1 cellular context compared by ENCODE assay signal in genomic region chr12:7352661-7353060, GRCh38.
TF ChIP-seq lines count a peak whose summit lies in the region.

No MANE protein-coding gene starts in this region.

TF ChIP-seq in K562, 482 proteins besides CTCF, POLR2A, EP300 and RAD21 (continued from another document and continues in another):
- TF ChIP-seq, protein P1, sequence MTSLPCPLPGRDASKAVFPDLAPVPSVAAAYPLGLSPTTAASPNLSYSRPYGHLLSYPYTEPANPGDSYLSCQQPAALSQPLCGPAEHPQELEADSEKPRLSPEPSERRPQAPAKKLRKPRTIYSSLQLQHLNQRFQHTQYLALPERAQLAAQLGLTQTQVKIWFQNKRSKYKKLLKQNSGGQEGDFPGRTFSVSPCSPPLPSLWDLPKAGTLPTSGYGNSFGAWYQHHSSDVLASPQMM (CRISPR knock-in tag; IDR thresholded peaks at IDR 0.05): no peak
- TF ChIP-seq CBFA2T3 (IDR thresholded peaks at IDR 0.05): peak; percentile 87
- no peak for TF ChIP-seq SREBF2 (CRISPR knock-in tag; IDR thresholded peaks at IDR 0.05)
- no peak for TF ChIP-seq FOXO4 (CRISPR knock-in tag; IDR thresholded peaks at IDR 0.05)
- TF ChIP-seq FOSL1 (tag; conservative IDR thresholded peaks at IDR 0.05): 0 out of 2 replicates have a peak, but pooled peaks have one; percentile 19
- no peak for TF ChIP-seq POLR2AphosphoS2 (IDR thresholded peaks at IDR 0.05; ENCODE audit: low read length)
- peak; percentile 91 for TF ChIP-seq SMARCA4 (IDR thresholded peaks at IDR 0.05)
- TF ChIP-seq, protein P2, sequence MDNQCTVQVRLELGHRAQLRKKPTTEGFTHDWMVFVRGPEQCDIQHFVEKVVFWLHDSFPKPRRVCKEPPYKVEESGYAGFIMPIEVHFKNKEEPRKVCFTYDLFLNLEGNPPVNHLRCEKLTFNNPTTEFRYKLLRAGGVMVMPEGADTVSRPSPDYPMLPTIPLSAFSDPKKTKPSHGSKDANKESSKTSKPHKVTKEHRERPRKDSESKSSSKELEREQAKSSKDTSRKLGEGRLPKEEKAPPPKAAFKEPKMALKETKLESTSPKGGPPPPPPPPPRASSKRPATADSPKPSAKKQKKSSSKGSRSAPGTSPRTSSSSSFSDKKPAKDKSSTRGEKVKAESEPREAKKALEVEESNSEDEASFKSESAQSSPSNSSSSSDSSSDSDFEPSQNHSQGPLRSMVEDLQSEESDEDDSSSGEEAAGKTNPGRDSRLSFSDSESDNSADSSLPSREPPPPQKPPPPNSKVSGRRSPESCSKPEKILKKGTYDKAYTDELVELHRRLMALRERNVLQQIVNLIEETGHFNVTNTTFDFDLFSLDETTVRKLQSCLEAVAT (IDR thresholded peaks at IDR 0.05): no peak
- TF ChIP-seq CHAMP1 (IDR thresholded peaks at IDR 0.05): peak; percentile 56; the same call in 1 of the 2 replicates
- no peak for TF ChIP-seq E2F6 (IDR thresholded peaks at IDR 0.05; ENCODE audit: borderline replicate concordance in 1 of 2, extremely low read depth in 1 of 2, insufficient read depth in 1 of 2, insufficient read length in 1 of 2, low read depth in 1 of 2, low read length in 1 of 2, poor library complexity in 1 of 2, severe bottlenecking in 1 of 2)
- peak; percentile 63; the same call in 1 of the 2 replicates for TF ChIP-seq FOXJ2 (tag; IDR thresholded peaks at IDR 0.05)
- TF ChIP-seq PHB2 (IDR thresholded peaks at IDR 0.05; ENCODE audit: low read depth): peak; percentile 50; the same call in 1 of the 2 replicates
- no peak for TF ChIP-seq CREB5 (CRISPR knock-in tag; IDR thresholded peaks at IDR 0.05)
- peak; percentile 75; the same call in 1 of the 2 replicates for TF ChIP-seq FOXM1 (IDR thresholded peaks at IDR 0.05; ENCODE audit: low read depth)
- TF ChIP-seq FOXM1 (CRISPR knock-in tag; IDR thresholded peaks at IDR 0.05; ENCODE audit: low read depth): no peak
- peak in 1 of 2 experiments; percentile 64; a peak in 2 of 4 replicates for TF ChIP-seq RCOR1 (IDR thresholded peaks at IDR 0.05; ENCODE audit: borderline replicate concordance in 1 of 2, low read depth in 2 of 2, low read length in 2 of 2)
- peak; percentile 46 for TF ChIP-seq MEIS2 (IDR thresholded peaks at IDR 0.05; ENCODE audit: partially characterized antibody)
- TF ChIP-seq GATAD2A (IDR thresholded peaks at IDR 0.05): no peak
- peak; percentile 66; the same call in 1 of the 2 replicates for TF ChIP-seq FOXA1 (IDR thresholded peaks at IDR 0.05; ENCODE audit: borderline replicate concordance)
- TF ChIP-seq ATF1 (CRISPR knock-in tag; IDR thresholded peaks at IDR 0.05): no peak
- no peak for TF ChIP-seq ATF1 (tag; IDR thresholded peaks at IDR 0.05)
- TF ChIP-seq, protein P3, sequence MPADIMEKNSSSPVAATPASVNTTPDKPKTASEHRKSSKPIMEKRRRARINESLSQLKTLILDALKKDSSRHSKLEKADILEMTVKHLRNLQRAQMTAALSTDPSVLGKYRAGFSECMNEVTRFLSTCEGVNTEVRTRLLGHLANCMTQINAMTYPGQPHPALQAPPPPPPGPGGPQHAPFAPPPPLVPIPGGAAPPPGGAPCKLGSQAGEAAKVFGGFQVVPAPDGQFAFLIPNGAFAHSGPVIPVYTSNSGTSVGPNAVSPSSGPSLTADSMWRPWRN (IDR thresholded peaks at IDR 0.05; ENCODE audit: low read depth): peak; percentile 77
- TF ChIP-seq, protein P4, sequence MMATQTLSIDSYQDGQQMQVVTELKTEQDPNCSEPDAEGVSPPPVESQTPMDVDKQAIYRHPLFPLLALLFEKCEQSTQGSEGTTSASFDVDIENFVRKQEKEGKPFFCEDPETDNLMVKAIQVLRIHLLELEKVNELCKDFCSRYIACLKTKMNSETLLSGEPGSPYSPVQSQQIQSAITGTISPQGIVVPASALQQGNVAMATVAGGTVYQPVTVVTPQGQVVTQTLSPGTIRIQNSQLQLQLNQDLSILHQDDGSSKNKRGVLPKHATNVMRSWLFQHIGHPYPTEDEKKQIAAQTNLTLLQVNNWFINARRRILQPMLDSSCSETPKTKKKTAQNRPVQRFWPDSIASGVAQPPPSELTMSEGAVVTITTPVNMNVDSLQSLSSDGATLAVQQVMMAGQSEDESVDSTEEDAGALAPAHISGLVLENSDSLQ (IDR thresholded peaks at IDR 0.05): peak; percentile 28; the same call in 1 of the 2 replicates
- TF ChIP-seq GATA2 (CRISPR knock-in tag; IDR thresholded peaks at IDR 0.05): no peak
- TF ChIP-seq BCL6 (CRISPR knock-in tag; IDR thresholded peaks at IDR 0.05): no peak
- TF ChIP-seq IRF2 (CRISPR knock-in tag; IDR thresholded peaks at IDR 0.05): no peak
- peak; percentile 10 to 50; a peak in 2 of 4 replicates for TF ChIP-seq KDM1A (IDR thresholded peaks at IDR 0.05)
- TF ChIP-seq ZNF584 (CRISPR knock-in tag; IDR thresholded peaks at IDR 0.05; ENCODE audit: low read depth): no peak
- no peak for TF ChIP-seq KAT8 (IDR thresholded peaks at IDR 0.05; ENCODE audit: low read depth)
- TF ChIP-seq EP400 (IDR thresholded peaks at IDR 0.05): no peak
- peak; percentile 44 to 62; a peak in 3 of 4 replicates for TF ChIP-seq TRIM24 (IDR thresholded peaks at IDR 0.05)
- TF ChIP-seq TEAD4 (IDR thresholded peaks at IDR 0.05; ENCODE audit: low read length): peak; percentile 82
- no peak for TF ChIP-seq TEAD4 (CRISPR knock-in tag; IDR thresholded peaks at IDR 0.05; ENCODE audit: borderline replicate concordance)
- TF ChIP-seq SMARCE1 (IDR thresholded peaks at IDR 0.05): peak; percentile 91; the same call in 1 of the 2 replicates
- peak; percentile 64; the same call in 1 of the 2 replicates for TF ChIP-seq MTA1 (IDR thresholded peaks at IDR 0.05; ENCODE audit: borderline replicate concordance)
- TF ChIP-seq KLF16 (IDR thresholded peaks at IDR 0.05): peak; percentile 44; the same call in 1 of the 2 replicates
- TF ChIP-seq SMARCB1 (IDR thresholded peaks at IDR 0.05; ENCODE audit: insufficient read length, low read depth): no peak
- TF ChIP-seq CBFA2T2 (conservative IDR thresholded peaks at IDR 0.05): peak; percentile 78
- TF ChIP-seq RNF2 (IDR thresholded peaks at IDR 0.05): no peak
- no peak for TF ChIP-seq MAX (CRISPR knock-in tag; IDR thresholded peaks at IDR 0.05)
- TF ChIP-seq MTA2 (IDR thresholded peaks at IDR 0.05; ENCODE audit: low read depth): peak; percentile 79
- no peak for TF ChIP-seq ATF6 (CRISPR knock-in tag; IDR thresholded peaks at IDR 0.05)
- TF ChIP-seq SIRT6 (IDR thresholded peaks at IDR 0.05; ENCODE audit: low read depth, low read length): no peak
- peak; percentile 67 for TF ChIP-seq TCF3 (CRISPR knock-in tag; IDR thresholded peaks at IDR 0.05)
- TF ChIP-seq JUND (IDR thresholded peaks at IDR 0.05; ENCODE audit: borderline replicate concordance, low read depth, low read length): peak; percentile 14; the same call in 1 of the 2 replicates
- TF ChIP-seq JUND (tag; IDR thresholded peaks at IDR 0.05; ENCODE audit: borderline replicate concordance, low read depth, low read length): no peak
- no peak for TF ChIP-seq ZNF324 (CRISPR knock-in tag; IDR thresholded peaks at IDR 0.05)
- TF ChIP-seq DPF2 (IDR thresholded peaks at IDR 0.05): peak; percentile 81
- TF ChIP-seq FOXA3 (CRISPR knock-in tag; conservative IDR thresholded peaks at IDR 0.05 in 1 of 2, IDR thresholded peaks at IDR 0.05 in 1 of 2): peak in 1 of 2 experiments; percentile 86; a peak in 2 of 4 replicates
- peak; percentile 82 for TF ChIP-seq SOX6 (IDR thresholded peaks at IDR 0.05)
- TF ChIP-seq OTX1 (CRISPR knock-in tag; IDR thresholded peaks at IDR 0.05): no peak
- TF ChIP-seq ZKSCAN1 (IDR thresholded peaks at IDR 0.05; ENCODE audit: low read depth, low read length): no peak
- TF ChIP-seq, protein P5, sequence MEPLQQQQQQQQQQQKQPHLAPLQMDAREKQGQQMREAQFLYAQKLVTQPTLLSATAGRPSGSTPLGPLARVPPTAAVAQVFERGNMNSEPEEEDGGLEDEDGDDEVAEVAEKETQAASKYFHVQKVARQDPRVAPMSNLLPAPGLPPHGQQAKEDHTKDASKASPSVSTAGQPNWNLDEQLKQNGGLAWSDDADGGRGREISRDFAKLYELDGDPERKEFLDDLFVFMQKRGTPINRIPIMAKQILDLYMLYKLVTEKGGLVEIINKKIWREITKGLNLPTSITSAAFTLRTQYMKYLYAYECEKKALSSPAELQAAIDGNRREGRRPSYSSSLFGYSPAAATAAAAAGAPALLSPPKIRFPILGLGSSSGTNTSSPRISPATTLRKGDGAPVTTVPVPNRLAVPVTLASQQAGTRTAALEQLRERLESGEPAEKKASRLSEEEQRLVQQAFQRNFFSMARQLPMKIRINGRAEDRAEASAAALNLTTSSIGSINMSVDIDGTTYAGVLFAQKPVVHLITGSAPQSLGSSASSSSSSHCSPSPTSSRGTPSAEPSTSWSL (CRISPR knock-in tag; IDR thresholded peaks at IDR 0.05; ENCODE audit: borderline replicate concordance): no peak
